ENCODE assay signal across 1 cellular context in the genomic region with DNA sequence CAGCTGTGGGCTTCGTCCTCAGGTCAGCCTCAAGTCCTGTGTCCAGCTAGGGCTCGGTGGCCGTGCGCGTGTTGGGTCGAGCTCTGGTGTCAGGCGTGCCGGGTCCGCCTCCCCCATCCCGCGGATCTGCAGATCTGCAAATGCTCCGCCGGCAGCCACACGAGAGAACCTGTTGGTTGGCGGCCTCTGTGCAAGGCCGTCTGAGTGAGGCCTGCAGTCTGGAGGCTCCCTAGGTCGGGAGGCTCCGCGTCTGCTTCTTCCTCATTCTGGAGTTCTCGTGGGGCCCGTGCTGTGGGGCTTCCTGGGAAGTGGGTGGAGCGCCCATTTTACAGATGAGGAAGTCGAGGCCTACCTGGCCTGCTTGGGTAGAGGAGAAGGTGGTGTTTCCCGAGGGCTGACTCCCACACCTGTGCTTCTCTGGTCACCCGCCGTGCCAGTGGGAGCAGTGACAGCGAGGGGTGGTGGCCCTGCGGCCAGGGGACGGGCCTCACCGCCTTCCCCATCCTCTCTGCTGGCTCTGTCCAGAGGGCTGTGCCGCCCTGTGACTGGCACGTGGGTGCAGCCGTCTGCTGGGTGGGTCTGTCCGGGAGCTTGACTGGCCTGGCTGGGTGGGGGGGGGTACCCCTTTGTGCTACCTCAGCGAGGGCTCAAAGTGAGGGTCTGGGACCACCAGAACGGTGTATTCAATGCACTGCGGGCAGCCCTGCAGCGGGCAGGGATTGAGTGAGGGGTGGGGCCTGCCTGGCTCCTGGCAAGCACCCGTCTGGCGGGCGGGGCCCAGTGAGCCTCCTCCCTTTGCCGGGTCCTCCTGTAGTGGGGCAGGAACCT.
TF ChIP-seq lines count a peak whose summit lies in the region.

No MANE protein-coding gene starts in this region.

TF ChIP-seq in H1, 55 proteins besides CTCF, POLR2A, EP300 and RAD21:
- no peak for TF ChIP-seq SIRT6 (IDR thresholded peaks at IDR 0.05; ENCODE audit: low read length)
- no peak for TF ChIP-seq RXRA (IDR thresholded peaks at IDR 0.05; ENCODE audit: insufficient read depth, low read depth, low read length)
- TF ChIP-seq, protein P1, sequence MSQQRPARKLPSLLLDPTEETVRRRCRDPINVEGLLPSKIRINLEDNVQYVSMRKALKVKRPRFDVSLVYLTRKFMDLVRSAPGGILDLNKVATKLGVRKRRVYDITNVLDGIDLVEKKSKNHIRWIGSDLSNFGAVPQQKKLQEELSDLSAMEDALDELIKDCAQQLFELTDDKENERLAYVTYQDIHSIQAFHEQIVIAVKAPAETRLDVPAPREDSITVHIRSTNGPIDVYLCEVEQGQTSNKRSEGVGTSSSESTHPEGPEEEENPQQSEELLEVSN (IDR thresholded peaks at IDR 0.05), result no peak
- TF ChIP-seq KDM1A (IDR thresholded peaks at IDR 0.05; ENCODE audit: borderline replicate concordance, low read length), result 0 out of 2 replicates have a peak, but pooled peaks have one; percentile 32
